Comparison of ENCODE assay signal across 9 cellular contexts in the genomic region with DNA sequence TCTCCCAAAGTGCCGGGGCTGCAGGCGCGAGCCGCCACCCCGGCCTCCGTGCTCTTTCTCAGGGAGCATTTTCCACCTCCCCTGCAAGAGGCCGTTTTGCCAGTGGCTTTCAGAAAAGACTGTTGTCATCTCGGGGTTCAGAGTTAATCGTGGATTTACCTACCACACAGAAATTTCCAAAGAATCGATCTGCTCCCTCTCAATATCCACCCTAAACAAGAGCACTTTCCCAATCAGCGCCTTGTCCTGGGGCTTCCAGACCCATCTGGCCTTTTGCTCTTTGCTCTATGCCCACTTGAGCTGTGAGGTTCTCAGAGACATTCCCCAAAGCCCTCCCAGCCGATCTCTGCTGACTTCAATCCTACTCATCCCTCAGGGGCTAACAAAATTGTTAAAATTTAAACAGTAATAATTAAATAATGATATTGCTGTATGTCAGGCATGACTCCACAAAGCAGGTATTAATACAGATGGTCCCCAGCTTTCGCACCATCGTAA.
A peak's percentile ranks its signal among the peaks of the same experiment; 100 is the strongest.
DNase-seq lines count a peak whose midpoint lies in the region; ATAC-seq and TF ChIP-seq lines count a peak whose summit lies in the region.
"Had no signal": no experiment of that assay in that cellular context is flagged by ENCODE, and none has a peak within 500 bp of the region (broad histone marks: within the 10 kb centered on the region; RNA-seq: fewer than 3 reads in every experiment).

No MANE protein-coding gene starts in this region.

- no peaks in the 10 kb centered on the region for H4K20me1 ChIP-seq in GM23248 (ENCODE audit: insufficient read depth)
- no peaks in the 10 kb centered on the region for H4K20me1 ChIP-seq in fibroblast of lung (ENCODE audit: control insufficient read depth, extremely low read depth, insufficient read depth, low read length)

- H3K4me1 ChIP-seq in GM23248 (ENCODE audit: insufficient read depth), result peaks cover 22% of the 10 kb centered on the region
- peaks cover 5% of the 10 kb centered on the region for H3K4me1 ChIP-seq in fibroblast of lung (ENCODE audit: control insufficient read depth, extremely low read depth, insufficient read depth, low read length)
- H3K4me1 ChIP-seq in skeletal muscle satellite cell (ENCODE audit: control insufficient read depth, insufficient read depth, low read length), result peaks cover 32% of the 10 kb centered on the region

- no peaks in the 10 kb centered on the region for H3K9me2 ChIP-seq in GM23248 (ENCODE audit: insufficient read depth)

- H3K27me3 ChIP-seq in GM23248 (replicated peaks; ENCODE audit: insufficient read depth) (no peaks in the 10 kb centered on the region), fibroblast of lung (ENCODE audit: control insufficient read depth, insufficient read depth, low read length) (no peaks in the 10 kb centered on the region), skeletal muscle satellite cell (ENCODE audit: control insufficient read depth, insufficient read depth, low read length) (no peaks in the 10 kb centered on the region)

- CTCF ChIA-PET in RWPE1 (lab: Yijun Ruan, JAX), result interaction anchor here (0.5 to 2.0 kb wide), 13 partner anchors 11 to 373 kb away, joined by 3 to 14 read pairs (median 4); a partner anchor contains a TSS

- H3K4me3 ChIP-seq in GM23248 (peak overlapping the region; percentile 12; the same call in 1 of the 2 replicates), fibroblast of lung (replicated peaks in 1 of 4; ENCODE audit: control extremely low read depth in 1 of 4, insufficient read depth in 1 of 4, low read depth in 3 of 4, low read length in 4 of 4) (no peak overlapping the region), skeletal muscle satellite cell (ENCODE audit: low read length) (no peak overlapping the region)

- H3K36me3 ChIP-seq in GM23248 (ENCODE audit: low read depth), result no peaks in the 10 kb centered on the region
- H3K36me3 ChIP-seq in fibroblast of lung (ENCODE audit: control insufficient read depth, insufficient read depth, low read length), result no peaks in the 10 kb centered on the region
- H3K36me3 ChIP-seq in skeletal muscle satellite cell (ENCODE audit: insufficient read depth, low read length), result no peaks in the 10 kb centered on the region

- no peak overlapping the region for H3K27ac ChIP-seq in GM23248
- peak overlapping the region; percentile 99 for H3K27ac ChIP-seq in RWPE1
- H3K27ac ChIP-seq in fibroblast of lung (ENCODE audit: insufficient read depth, low read length), result no peak overlapping the region

- H2AFZ ChIP-seq in GM23248, result peak overlapping the region; percentile 93
- H2AFZ ChIP-seq in fibroblast of lung (ENCODE audit: low read length), result peak overlapping the region; percentile 50

- 83 to 89% methylated on average over 14 of the region's 14 CpGs for WGBS in GM23248 (ENCODE audit: low coverage in 1 of 2, low lambda C conversion rate in 2 of 2, missing lambda C conversion rate in 2 of 2), 2 experiments

- H3K9ac ChIP-seq in GM23248 (peak overlapping the region; percentile 61; the same call in 1 of the 2 replicates), fibroblast of lung (ENCODE audit: insufficient read depth, low read length) (no peak overlapping the region), skeletal muscle satellite cell (ENCODE audit: low read depth, low read length) (peak overlapping the region; percentile 49)

- H3K9me3 ChIP-seq in GM23248 (ENCODE audit: low read depth), result no peaks in the 10 kb centered on the region
- H3K9me3 ChIP-seq in fibroblast of lung (ENCODE audit: control insufficient read depth, insufficient read depth, low read depth, low read length), result no peaks in the 10 kb centered on the region
- H3K9me3 ChIP-seq in skeletal muscle satellite cell (replicated peaks; ENCODE audit: low read length), result no peaks in the 10 kb centered on the region

- TF ChIP-seq CTCF in RWPE1 (conservative IDR thresholded peaks at IDR 0.05; ENCODE audit: low read depth) (no peak), fibroblast of lung (conservative IDR thresholded peaks at IDR 0.05 in 1 of 2, IDR thresholded peaks at IDR 0.05 in 1 of 2; ENCODE audit: low read depth in 1 of 2, low read length in 2 of 2) (no peak)

- peaks cover 17% of the 10 kb centered on the region for H3F3A ChIP-seq in GM23248 (ENCODE audit: insufficient read depth)

- H3K79me2 ChIP-seq in GM23248 (ENCODE audit: insufficient read depth), result no peaks in the 10 kb centered on the region
- no peaks in the 10 kb centered on the region for H3K79me2 ChIP-seq in fibroblast of lung (ENCODE audit: control insufficient read depth, insufficient read depth, low read length)

- peak overlapping the region; percentile 30 for H3K4me2 ChIP-seq in GM23248 (ENCODE audit: unreplicated experiment)
- no peak overlapping the region for H3K4me2 ChIP-seq in fibroblast of lung (ENCODE audit: extremely low read depth, insufficient read depth, low read length)
- H3K4me2 ChIP-seq in skeletal muscle satellite cell (ENCODE audit: low read length), result peak overlapping the region; percentile 66

- POLR2A ChIA-PET in RWPE1 (lab: Yijun Ruan, JAX; ENCODE audit: low non-redundant PET), result no interaction called here

- ATAC-seq in GM18868 (IDR thresholded peaks at IDR 0.05; ENCODE audit: unreplicated experiment), result no peak
- no peak for ATAC-seq in GM18517 (IDR thresholded peaks at IDR 0.05; ENCODE audit: unreplicated experiment)

- DNase-seq in GM23248, result no peak
- no peak for DNase-seq in RWPE1 (ENCODE audit: low spot score)
- no peak for DNase-seq in fibroblast of lung (ENCODE audit: low read depth in 2 of 2)
- DNase-seq in stimulated activated CD4-positive, alpha-beta T cell treated with anti-CD3 and anti-CD28 coated beads, Interleukin-2, amount 100 ng/mL, for 48 hours, result no peak
- DNase-seq in cerebellar nuclear complex (lab: John Stamatoyannopoulos, UW), result no peak
- DNase-seq: SHP77 treated with DMSO at 0.1 percent for 48 hours had no signal

- in situ Hi-C loops in GM23248 (cut with MboI), result loop anchor here (10.0 kb wide), 1 partner anchor 178 kb away; a partner anchor contains a TSS
